27 cellular contexts compared by ENCODE assay signal in the genomic region with DNA sequence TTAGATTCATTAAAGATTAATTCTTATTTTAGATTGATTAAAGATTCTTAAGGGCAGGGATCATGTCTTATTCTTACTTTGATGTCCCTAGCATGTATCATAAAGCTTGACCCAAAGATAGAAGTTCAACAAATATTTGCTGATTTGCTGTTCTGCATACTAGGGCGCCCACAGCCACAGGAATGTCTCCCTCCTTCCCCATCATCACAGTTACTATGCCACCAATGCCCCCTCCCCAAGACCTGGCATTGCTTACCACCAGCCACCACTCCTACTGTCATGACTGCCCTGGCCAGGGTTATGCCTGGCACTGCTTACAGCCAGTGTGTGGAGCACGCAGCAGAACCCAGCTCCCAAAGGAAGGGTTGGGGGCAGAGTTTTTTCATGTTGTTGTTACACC.
"Had no signal": no experiment of that assay in that cellular context is flagged by ENCODE, and none has a peak within 500 bp of the region (broad histone marks: within the 10 kb centered on the region; RNA-seq: fewer than 3 reads in every experiment).

No MANE protein-coding gene starts in this region.

- H3K9me3 ChIP-seq: ascending aorta, body of pancreas, breast epithelium, heart left ventricle had no signal

- DNase-seq: activated B cell treated with CpG ODN at 0.5 μM for 24 hours; activated CD4-positive, alpha-beta memory T cell treated with anti-CD3 and anti-CD28 coated beads for 36 hours; activated CD4-positive, alpha-beta T cell treated with anti-CD3 and anti-CD28 coated beads, Interleukin-2, amount 10 ng/mL, durations not matched to agents 24 days and 14 days; activated CD8-positive, alpha-beta memory T cell treated with anti-CD3 and anti-CD28 coated beads, Interleukin-2, amount 10 ng/mL, durations not matched to agents 7 days and 5 days; activated CD8-positive, alpha-beta memory T cell treated with anti-CD3 and anti-CD28 coated beads, Interleukin-2, amount 50 U/mL, for 4 hours; activated CD8-positive, alpha-beta T cell treated with anti-CD3 and anti-CD28 coated beads, Interleukin-2, amount 10 ng/mL, durations not matched to agents 7 days and 5 days; activated effector memory CD4-positive, alpha-beta T cell treated with anti-CD3 and anti-CD28 coated beads, Interleukin-2, amount 50 U/mL, for 16 hours; activated naive CD4-positive, alpha-beta T cell treated with anti-CD3 and anti-CD28 coated beads for 36 hours; activated naive CD8-positive, alpha-beta T cell treated with anti-CD3 and anti-CD28 coated beads, Interleukin-2, amount 10 ng/mL, durations not matched to agents 7 days and 5 days; activated T-cell treated with anti-CD3 and anti-CD28 coated beads, Interleukin-2, amount 50 U/mL, for 1 hour; activated T-cell treated with anti-CD3 and anti-CD28 coated beads, Interleukin-2, amount 50 U/mL, for 48 hours; body of pancreas; dorsolateral prefrontal cortex; effector memory CD4-positive, alpha-beta T cell; foreskin fibroblast; glutamatergic neuron; heart left ventricle; T-helper 1 cell; T-helper 17 cell; T1000; WERI-Rb-1 had no signal

- H3K36me3 ChIP-seq: ascending aorta, breast epithelium, cardiac muscle cell, heart left ventricle, WERI-Rb-1 had no signal

- H3K27me3 ChIP-seq: ascending aorta, body of pancreas, breast epithelium, cardiac muscle cell, dorsolateral prefrontal cortex, heart left ventricle had no signal

- H3K4me3 ChIP-seq: ascending aorta, body of pancreas, breast epithelium, cardiac muscle cell, coronary artery, dorsolateral prefrontal cortex, heart left ventricle had no signal

- ATAC-seq: activated CD4-positive, CD25-positive, alpha-beta regulatory T cell treated with anti-CD3 and anti-CD28 coated beads, Interleukin-2, amount 50 U/mL, for 24 hours; activated CD8-positive, alpha-beta memory T cell treated with anti-CD3 and anti-CD28 coated beads, Interleukin-2, amount 10 ng/mL, durations not matched to agents 7 days and 5 days; activated CD8-positive, alpha-beta T cell treated with anti-CD3 and anti-CD28 coated beads, Interleukin-2, amount 10 ng/mL, durations not matched to agents 7 days and 5 days; activated naive CD4-positive, alpha-beta T cell treated with anti-CD3 and anti-CD28 coated beads, Interleukin-2, amount 50 U/mL, for 72 hours; body of pancreas; heart left ventricle; T-helper 17 cell had no signal

- H3K4me1 ChIP-seq: ascending aorta, body of pancreas had no signal

- H3K27ac ChIP-seq: ascending aorta, body of pancreas, breast epithelium, cardiac muscle cell, coronary artery, heart left ventricle, WERI-Rb-1 had no signal
